ENCODE assay signal across 9 cellular contexts in genomic region chrX:131987252-131987651, GRCh38. TPM values are rescaled to one million over a fixed set of nuclear protein-coding genes. Genes with fewer than 3 reads are reported as not detected.
A peak's percentile ranks its signal among the peaks of the same experiment; 100 is the strongest.
DNase-seq lines count a peak whose midpoint lies in the region; ATAC-seq, FAIRE-seq and TF ChIP-seq lines count a peak whose summit lies in the region.
"Had no signal": no experiment of that assay in that cellular context is flagged by ENCODE, and none has a peak within 500 bp of the region (broad histone marks: within the 10 kb centered on the region; RNA-seq: fewer than 3 reads in every experiment).

No MANE protein-coding gene starts in this region.

- peaks cover 25% of the 10 kb centered on the region for H3K4me1 Mint-ChIP-seq in activated CD4-positive, alpha-beta T cell treated with anti-CD3 and anti-CD28 coated beads, Interleukin-2, amount 10 ng/mL, durations not matched to agents 24 days and 14 days

- H3K36me3 ChIP-seq in spleen: no peaks in the 10 kb centered on the region

- no peak for FAIRE-seq in frontal cortex (lab: Jason Lieb, UNC)

- H3K27me3 Mint-ChIP-seq in activated CD4-positive, alpha-beta T cell treated with anti-CD3 and anti-CD28 coated beads, Interleukin-2, amount 10 ng/mL, durations not matched to agents 24 days and 14 days: no peaks in the 10 kb centered on the region

- H3K36me3 Mint-ChIP-seq in activated CD4-positive, alpha-beta T cell treated with anti-CD3 and anti-CD28 coated beads, Interleukin-2, amount 10 ng/mL, durations not matched to agents 24 days and 14 days (ENCODE audit: low read depth): peaks cover 4% of the 10 kb centered on the region

- TF ChIP-seq POLR2A in spleen (IDR thresholded peaks at IDR 0.05): no peak

- peak overlapping the region; percentile 70 for H3K4me3 Mint-ChIP-seq in activated CD4-positive, alpha-beta T cell treated with anti-CD3 and anti-CD28 coated beads, Interleukin-2, amount 10 ng/mL, durations not matched to agents 24 days and 14 days

- peak overlapping the region; percentile 20 to 86 (median 80) for H3K27ac ChIP-seq in spleen
- H3K27ac ChIP-seq: SK-N-MC had no signal

- H3K9me3 ChIP-seq in spleen: no peaks in the 10 kb centered on the region

- peak; percentile 96 for ATAC-seq in HG03025 (IDR thresholded peaks at IDR 0.05; ENCODE audit: low FRiP score, unreplicated experiment)

- no peak for TF ChIP-seq CTCF in spleen (IDR thresholded peaks at IDR 0.05 in 8 of 11, conservative IDR thresholded peaks at IDR 0.05 in 3 of 11)

- H3K27me3 ChIP-seq in spleen (replicated peaks in 1 of 7): peaks cover 0 to 11% (median 0%) of the 10 kb centered on the region in 7 donors

- peak overlapping the region in 1 of 8 donors; percentile 43 for H3K4me3 ChIP-seq in spleen
- H3K4me3 ChIP-seq: SK-N-MC had no signal

- WGBS in spleen, 5 donors: 6 to 18% (median 10%) methylated on average over 5 of the region's 5 CpGs

- peak overlapping the region; percentile 96 for H3K27ac Mint-ChIP-seq in activated CD4-positive, alpha-beta T cell treated with anti-CD3 and anti-CD28 coated beads, Interleukin-2, amount 10 ng/mL, durations not matched to agents 24 days and 14 days

- intact Hi-C loops in activated CD4-positive, alpha-beta T cell treated with anti-CD3 and anti-CD28 coated beads, Interleukin-2, amount 10 ng/mL, durations not matched to agents 24 days and 14 days (cut with micrococcal nuclease): loop anchor here (1.0 to 2.0 kb wide), 3 partner anchors 14 to 36 kb away; partner anchors contain the start of gene STK26
- intact Hi-C loops in spleen (cut with DNase I; ENCODE audit: low total_unique reads): no loop called here

- peak; percentile 73 for DNase-seq in activated CD4-positive, alpha-beta T cell treated with anti-CD3 and anti-CD28 coated beads, Interleukin-2, amount 10 ng/mL, durations not matched to agents 24 days and 14 days
- no peak for DNase-seq in activated CD4-positive, alpha-beta T cell treated with anti-CD3 and anti-CD28 coated beads, Interleukin-2, amount 50 U/mL, for 4 hours
- DNase-seq in SKM-1 (lab: John Stamatoyannopoulos, UW; ENCODE audit: unreplicated experiment) (peak; percentile 18), spleen (no peak), frontal cortex (ENCODE audit: low spot score in 2 of 2) (no peak), glomerular visceral epithelial cell (ENCODE audit: extremely low spot score) (no peak), NCI-H524 treated with DMSO at 0.1 percent for 48 hours (lab: John Stamatoyannopoulos, UW) (no peak)

- peaks cover 0 to 34% (median 21%) of the 10 kb centered on the region in 6 donors for H3K4me1 ChIP-seq in spleen

- peaks cover 5% of the 10 kb centered on the region for H3K9me3 Mint-ChIP-seq in activated CD4-positive, alpha-beta T cell treated with anti-CD3 and anti-CD28 coated beads, Interleukin-2, amount 10 ng/mL, durations not matched to agents 24 days and 14 days

RNA-seq across cellular contexts. Expression of gene STK26, which starts 35.9 kb away (rescaled TPM):
- 66.0 and 72.5 TPM in 2 replicates for total RNA-seq in activated CD4-positive, alpha-beta T cell treated with anti-CD3 and anti-CD28 coated beads, Interleukin-2, amount 10 ng/mL, durations not matched to agents 24 days and 14 days
- total RNA-seq in spleen (10 to 100 TPM; 13.4 to 21.0 (median 16.0) TPM), frontal cortex (0.82 TPM)
- 10 to 100 TPM; 18.6 to 24.4 (median 22.3) TPM for polyA plus RNA-seq in spleen

Comparison
In these comparisons a context has a peak if more than half of its experiments do, and no peak if none do; other contexts are left out.
1. DNase-seq: peak in activated CD4-positive, alpha-beta T cell treated with anti-CD3 and anti-CD28 coated beads, Interleukin-2, amount 10 ng/mL, durations not matched to agents 24 days and 14 days (single experiment) and SKM-1 (single experiment); none in activated CD4-positive, alpha-beta T cell treated with anti-CD3 and anti-CD28 coated beads, Interleukin-2, amount 50 U/mL, for 4 hours (0 of 2), spleen (single experiment), frontal cortex (0 of 2), glomerular visceral epithelial cell (single experiment) and NCI-H524 treated with DMSO at 0.1 percent for 48 hours (single experiment).